7 cellular contexts compared by ENCODE assay signal in the genomic region with DNA sequence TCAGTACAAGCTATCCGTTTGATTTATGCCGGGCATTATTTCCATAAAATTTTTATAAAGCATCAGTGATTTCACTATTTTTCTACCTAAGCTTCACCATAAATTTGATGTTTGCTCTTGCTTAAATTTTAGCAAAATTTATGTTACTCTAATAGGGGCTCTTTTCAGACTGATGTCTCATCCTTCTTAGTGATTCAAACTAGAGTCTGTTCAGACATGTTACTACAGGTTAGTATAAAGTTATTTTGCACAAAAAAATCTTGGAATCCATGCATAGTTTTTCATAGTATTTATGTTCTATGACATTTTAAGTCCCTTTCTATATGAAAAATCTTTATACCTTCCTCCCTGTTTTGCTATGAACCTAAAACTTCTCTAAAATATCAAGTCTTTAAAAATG.
"Had no signal": no experiment of that assay in that cellular context is flagged by ENCODE, and none has a peak within 500 bp of the region (broad histone marks: within the 10 kb centered on the region; RNA-seq: fewer than 3 reads in every experiment).

No MANE protein-coding gene starts in this region.

- FAIRE-seq: HepG2, HTR-8/SVneo had no signal

- DNase-seq: GM23248, GOT3, H9, HCEC 1CT, KBM-7 had no signal

- H3K4me3 ChIP-seq: GM23248 had no signal

- H3K27ac ChIP-seq: GM23248 had no signal

- ATAC-seq: HepG2 had no signal
